In the genomic region with DNA sequence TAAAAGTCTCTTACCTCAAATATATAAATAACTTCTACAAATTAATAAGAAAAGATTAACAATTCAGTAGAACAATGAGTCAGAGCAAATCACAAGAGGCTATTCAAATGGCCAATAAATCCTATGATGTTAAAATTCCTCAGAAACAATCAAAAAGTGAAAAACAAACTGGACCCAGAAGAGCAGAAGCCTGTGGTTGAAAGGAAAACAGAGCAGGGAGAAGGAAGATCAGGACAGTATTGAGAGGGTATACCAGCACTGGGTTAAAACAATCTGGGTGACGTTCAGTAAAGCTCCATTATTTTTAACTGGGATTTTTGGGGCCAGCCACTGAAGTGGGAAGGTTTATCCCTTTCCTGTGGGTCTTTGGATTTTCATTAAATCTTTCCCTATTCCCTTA, we compare ENCODE assay signal across 25 cellular contexts.
"Had no signal": no experiment of that assay in that cellular context is flagged by ENCODE, and none has a peak within 500 bp of the region (broad histone marks: within the 10 kb centered on the region; RNA-seq: fewer than 3 reads in every experiment).

No MANE protein-coding gene starts in this region.

- H3K4me1 ChIP-seq: colonic mucosa, prostate gland, uterus had no signal

- H3K4me2 ChIP-seq: smooth muscle cell had no signal

- H3K27me3 ChIP-seq: body of pancreas, colonic mucosa, neutrophil, pancreas, uterus had no signal

- H3K9me3 ChIP-seq: body of pancreas, colonic mucosa, neutrophil, pancreas, prostate gland, uterus had no signal

- H3K36me3 ChIP-seq: colonic mucosa, neutrophil, pancreas, prostate gland, uterus had no signal

- DNase-seq: activated CD4-positive, alpha-beta T cell treated with anti-CD3 and anti-CD28 coated beads for 4 hours; activated CD4-positive, alpha-beta T cell treated with anti-CD3 and anti-CD28 coated beads, Interleukin-2, amount 50 U/mL, for 4 hours; activated naive CD4-positive, alpha-beta T cell; activated T-cell treated with anti-CD3 and anti-CD28 coated beads for 4 hours; activated T-cell treated with anti-CD3 and anti-CD28 coated beads, Interleukin-2, amount 50 U/mL, for 72 hours; aorta; body of pancreas; cerebellar nuclear complex; colonic mucosa; effector CD8-positive, alpha-beta T cell; glutamatergic neuron; islet precursor cell; left colon; pancreas; stimulated activated CD4-positive, alpha-beta T cell treated with anti-CD3 and anti-CD28 coated beads, Interleukin-1b, Interleukin-23, amount 100 ng/mL, for 48 hours; stimulated activated CD4-positive, alpha-beta T cell treated with anti-CD3 and anti-CD28 coated beads, Interleukin-4, amount 100 ng/mL, for 4 hours; stimulated activated CD8-positive, alpha-beta memory T cell treated with anti-CD3 and anti-CD28 coated beads, Interleukin-4, amount 100 ng/mL, for 48 hours; stimulated activated naive CD8-positive, alpha-beta T cell treated with anti-CD3 and anti-CD28 coated beads, Interleukin-15, amount 100 ng/mL, for 72 hours; substantia nigra; uterus had no signal

- ATAC-seq: activated T-cell treated with anti-CD3 and anti-CD28 coated beads, Interleukin-2, amount 50 U/mL, for 72 hours; body of pancreas; left colon; natural killer cell treated with Interleukin-12 subunit alpha and Interleukin-12 subunit beta and Interleukin-15 and Interleukin-18, amount 100 ng/mL, for 72 hours; pancreas; stimulated activated memory B cell treated with anti-CD40 and anti-IgM and Interleukin-4, amounts not matched to agents 10 μg/mL and 1 μg/mL and 100 μg/mL, for 72 hours; stimulated activated naive CD8-positive, alpha-beta T cell treated with anti-CD3 and anti-CD28 coated beads, Interleukin-15, amount 100 ng/mL, for 72 hours had no signal

- H3K4me3 ChIP-seq: body of pancreas, colonic mucosa, pancreas, prostate gland, uterus had no signal

- H3K27ac ChIP-seq: colonic mucosa, neutrophil, prostate gland, uterus had no signal
